In genomic region chr5:3329427-3329826, GRCh38 we compare ENCODE assay signal across 32 cellular contexts.
"Had no signal": no experiment of that assay in that cellular context is flagged by ENCODE, and none has a peak within 500 bp of the region (broad histone marks: within the 10 kb centered on the region; RNA-seq: fewer than 3 reads in every experiment).

No MANE protein-coding gene starts in this region.

- H3K36me3 Mint-ChIP-seq: activated CD4-positive, alpha-beta memory T cell treated with anti-CD3 and anti-CD28 coated beads for 36 hours; immature natural killer cell; memory B cell; naive thymus-derived CD4-positive, alpha-beta T cell; stimulated activated naive B cell treated with anti-CD40 and anti-IgM and Interleukin-4, amounts not matched to agents 10 μg/mL and 1 μg/mL and 100 μg/mL, for 72 hours had no signal

- H3K4me2 ChIP-seq: smooth muscle cell had no signal

- DNase-seq: activated CD4-positive, alpha-beta memory T cell treated with anti-CD3 and anti-CD28 coated beads for 36 hours; activated CD4-positive, alpha-beta T cell treated with anti-CD3 and anti-CD28 coated beads, Interleukin-2, amount 10 ng/mL, durations not matched to agents 24 days and 14 days; activated CD8-positive, alpha-beta memory T cell treated with anti-CD3 and anti-CD28 coated beads, Interleukin-2, amount 50 U/mL, for 48 hours; activated gamma-delta T cell; activated naive CD4-positive, alpha-beta T cell treated with anti-CD3 and anti-CD28 coated beads, Interleukin-2, amount 50 U/mL, for 16 hours; activated T-cell treated with anti-CD3 and anti-CD28 coated beads, Interleukin-2, amount 50 U/mL, for 24 hours; amygdala; caudate nucleus; head of caudate nucleus; hypothalamus; immature natural killer cell; kidney; left colon; midbrain; naive thymus-derived CD4-positive, alpha-beta T cell; nucleus accumbens; pancreas; stimulated activated CD4-positive, alpha-beta T cell treated with anti-CD3 and anti-CD28 coated beads, Interleukin-15, amount 100 ng/mL, for 24 hours; stimulated activated CD4-positive, alpha-beta T cell treated with anti-CD3 and anti-CD28 coated beads, Interleukin-2, amount 100 ng/mL, for 24 hours; stimulated activated naive B cell treated with anti-CD40 and anti-IgM and Interleukin-4, amounts not matched to agents 10 μg/mL and 1 μg/mL and 100 μg/mL, for 72 hours; stomach; T1000; thyroid gland; upper lobe of left lung; WERI-Rb-1 had no signal

- H3K27me3 ChIP-seq: pancreas, right atrium auricular region, thyroid gland, upper lobe of left lung, vagina had no signal

- H3K4me3 ChIP-seq: gastroesophageal sphincter, pancreas, prostate gland, right atrium auricular region, smooth muscle cell, stomach, thyroid gland, upper lobe of left lung, vagina had no signal

- H3K4me3 Mint-ChIP-seq: activated CD4-positive, alpha-beta memory T cell treated with anti-CD3 and anti-CD28 coated beads for 36 hours; activated CD4-positive, alpha-beta T cell treated with anti-CD3 and anti-CD28 coated beads, Interleukin-2, amount 10 ng/mL, durations not matched to agents 24 days and 14 days; activated T-cell treated with anti-CD3 and anti-CD28 coated beads, Interleukin-2, amount 50 U/mL, for 24 hours; memory B cell; naive thymus-derived CD4-positive, alpha-beta T cell; stimulated activated naive B cell treated with anti-CD40 and anti-IgM and Interleukin-4, amounts not matched to agents 10 μg/mL and 1 μg/mL and 100 μg/mL, for 72 hours had no signal

- H3K27ac ChIP-seq: gastroesophageal sphincter, pancreas, prostate gland, right atrium auricular region, stomach, thyroid gland, upper lobe of left lung, vagina, WERI-Rb-1 had no signal

- H3K4me1 Mint-ChIP-seq: activated CD4-positive, alpha-beta T cell treated with anti-CD3 and anti-CD28 coated beads, Interleukin-2, amount 10 ng/mL, durations not matched to agents 24 days and 14 days; immature natural killer cell; memory B cell; naive thymus-derived CD4-positive, alpha-beta T cell; stimulated activated naive B cell treated with anti-CD40 and anti-IgM and Interleukin-4, amounts not matched to agents 10 μg/mL and 1 μg/mL and 100 μg/mL, for 72 hours had no signal

- H3K27me3 Mint-ChIP-seq: activated CD4-positive, alpha-beta memory T cell treated with anti-CD3 and anti-CD28 coated beads for 36 hours; activated CD4-positive, alpha-beta T cell treated with anti-CD3 and anti-CD28 coated beads, Interleukin-2, amount 10 ng/mL, durations not matched to agents 24 days and 14 days; activated T-cell treated with anti-CD3 and anti-CD28 coated beads, Interleukin-2, amount 50 U/mL, for 24 hours; memory B cell; stimulated activated naive B cell treated with anti-CD40 and anti-IgM and Interleukin-4, amounts not matched to agents 10 μg/mL and 1 μg/mL and 100 μg/mL, for 72 hours had no signal

- H3K36me3 ChIP-seq: gastroesophageal sphincter, pancreas, prostate gland, right atrium auricular region, stomach, thyroid gland, upper lobe of left lung, vagina, WERI-Rb-1 had no signal

- H3K27ac Mint-ChIP-seq: activated CD4-positive, alpha-beta memory T cell treated with anti-CD3 and anti-CD28 coated beads for 36 hours; activated CD4-positive, alpha-beta T cell treated with anti-CD3 and anti-CD28 coated beads, Interleukin-2, amount 10 ng/mL, durations not matched to agents 24 days and 14 days; activated T-cell treated with anti-CD3 and anti-CD28 coated beads, Interleukin-2, amount 50 U/mL, for 24 hours; immature natural killer cell; memory B cell; naive thymus-derived CD4-positive, alpha-beta T cell; stimulated activated naive B cell treated with anti-CD40 and anti-IgM and Interleukin-4, amounts not matched to agents 10 μg/mL and 1 μg/mL and 100 μg/mL, for 72 hours had no signal

- ATAC-seq: activated CD4-positive, CD25-positive, alpha-beta regulatory T cell treated with anti-CD3 and anti-CD28 coated beads, Interleukin-2, amount 50 U/mL, for 24 hours; gastroesophageal sphincter; left colon; naive thymus-derived CD4-positive, alpha-beta T cell; pancreas; stimulated activated naive B cell treated with anti-CD40 and anti-IgM and Interleukin-4, amounts not matched to agents 10 μg/mL and 1 μg/mL and 100 μg/mL, for 72 hours had no signal

- H3K9me3 ChIP-seq: pancreas, prostate gland, right atrium auricular region, thyroid gland, upper lobe of left lung, vagina had no signal

- H3K4me1 ChIP-seq: gastroesophageal sphincter, pancreas, right atrium auricular region, stomach, thyroid gland, upper lobe of left lung had no signal
